15 cellular contexts compared by ENCODE assay signal in genomic region chr4:95535180-95535579, GRCh38. TPM values are rescaled to one million over a fixed set of nuclear protein-coding genes. Genes with fewer than 3 reads are reported as not detected.
A peak's percentile ranks its signal among the peaks of the same experiment; 100 is the strongest.
DNase-seq lines count a peak whose midpoint lies in the region; ATAC-seq, FAIRE-seq and TF ChIP-seq lines count a peak whose summit lies in the region.
"Had no signal": no experiment of that assay in that cellular context is flagged by ENCODE, and none has a peak within 500 bp of the region (broad histone marks: within the 10 kb centered on the region; RNA-seq: fewer than 3 reads in every experiment).

No MANE protein-coding gene starts in this region.

- H3K79me2 ChIP-seq in SK-N-SH (ENCODE audit: insufficient read depth), result peaks cover 18% of the 10 kb centered on the region
- H3K79me2 ChIP-seq in GM12878 (ENCODE audit: control insufficient read depth, insufficient read depth, low read length), result no peaks in the 10 kb centered on the region

- in situ Hi-C loops in GM12878 (cut with MboI), result no loop called here

- no peak for FAIRE-seq in GM12878 (lab: Jason Lieb, UNC)
- FAIRE-seq: A549 had no signal

- TF ChIP-seq POLR2A in GM12878 (IDR thresholded peaks at IDR 0.05; ENCODE audit: low read depth, low read length), result no peak

- no peak overlapping the region for H3K4me3 Mint-ChIP-seq in mesothelial cell of epicardium
- no peak overlapping the region for H3K4me3 Mint-ChIP-seq in activated T-cell treated with anti-CD3 and anti-CD28 coated beads, Interleukin-2, amount 50 U/mL, for 24 hours
- H3K4me3 Mint-ChIP-seq: CD4-positive, alpha-beta memory T cell had no signal

- H3K36me3 ChIP-seq in SK-N-SH (replicated peaks in 1 of 2; ENCODE audit: control insufficient read depth in 1 of 2, insufficient read depth in 2 of 2, low read length in 1 of 2), result peaks cover 0 to 2% of the 10 kb centered on the region in 2 experiments
- H3K36me3 ChIP-seq in GM12878 (ENCODE audit: control insufficient read depth in 2 of 2, insufficient read depth in 2 of 2, low read length in 1 of 2), result no peaks in the 10 kb centered on the region
- H3K36me3 ChIP-seq in SJCRH30, result no peaks in the 10 kb centered on the region
- H3K36me3 ChIP-seq in heart right ventricle, result no peaks in the 10 kb centered on the region

- TF ChIP-seq EP300 in SK-N-SH (IDR thresholded peaks at IDR 0.05; ENCODE audit: borderline replicate concordance in 1 of 2, low read depth in 1 of 2, low read length in 1 of 2) (no peak), GM12878 (IDR thresholded peaks at IDR 0.05; ENCODE audit: borderline replicate concordance in 1 of 2, control insufficient read depth in 1 of 2, low read depth in 2 of 2, low read length in 2 of 2) (no peak)

- H3K4me1 Mint-ChIP-seq in mesothelial cell of epicardium, result peaks cover 76% of the 10 kb centered on the region
- no peaks in the 10 kb centered on the region for H3K4me1 Mint-ChIP-seq in activated T-cell treated with anti-CD3 and anti-CD28 coated beads, Interleukin-2, amount 50 U/mL, for 24 hours (ENCODE audit: low read depth)
- H3K4me1 Mint-ChIP-seq: CD4-positive, alpha-beta memory T cell had no signal

- no peaks in the 10 kb centered on the region for H3K9me2 ChIP-seq in SK-N-SH

- intact Hi-C loops in GM12878 (cut with micrococcal nuclease; ENCODE audit: unreplicated experiment) (no loop called here), heart right ventricle (cut with DNase I) (no loop called here)

- H3K9me3 ChIP-seq in SK-N-SH, result no peaks in the 10 kb centered on the region
- no peaks in the 10 kb centered on the region for H3K9me3 ChIP-seq in GM12878 (replicated peaks; ENCODE audit: control insufficient read depth, insufficient read depth, low read length)
- H3K9me3 ChIP-seq in SJCRH30 (replicated peaks), result no peaks in the 10 kb centered on the region
- H3K9me3 ChIP-seq in heart right ventricle, result no peaks in the 10 kb centered on the region
- H3K9me3 ChIP-seq: A549, BE2C had no signal

- H3K27me3 Mint-ChIP-seq in mesothelial cell of epicardium (ENCODE audit: low read depth), result no peaks in the 10 kb centered on the region
- H3K27me3 Mint-ChIP-seq in activated T-cell treated with anti-CD3 and anti-CD28 coated beads, Interleukin-2, amount 50 U/mL, for 24 hours, result peaks cover 3% of the 10 kb centered on the region
- H3K27me3 Mint-ChIP-seq: CD4-positive, alpha-beta memory T cell had no signal

- TF ChIP-seq CTCF in SK-N-SH (IDR thresholded peaks at IDR 0.05), result no peak
- no peak for TF ChIP-seq CTCF in GM12878 (IDR thresholded peaks at IDR 0.05 in 2 of 3, conservative IDR thresholded peaks at IDR 0.05 in 1 of 3; ENCODE audit: control insufficient read depth in 2 of 3, extremely low read depth in 1 of 3, insufficient read depth in 1 of 3, low read depth in 3 of 3, low read length in 3 of 3)
- TF ChIP-seq CTCF in mesothelial cell of epicardium (IDR thresholded peaks at IDR 0.05; ENCODE audit: unreplicated experiment), result no peak
- no peak for TF ChIP-seq CTCF in heart right ventricle (IDR thresholded peaks at IDR 0.05)

- H2AFZ ChIP-seq in SK-N-SH (ENCODE audit: low read depth) (peak overlapping the region; percentile 71), GM12878 (ENCODE audit: control insufficient read depth, low read depth, low read length) (no peak overlapping the region)

- DNase-seq in SK-N-SH (no peak), GM12878 (ENCODE audit: low read depth, low spot score) (no peak), mesothelial cell of epicardium (ENCODE audit: low spot score in 2 of 2, unreplicated experiment in 2 of 2) (no peak), SJCRH30 (no peak), heart right ventricle (no peak)
- DNase-seq in activated T-cell treated with anti-CD3 and anti-CD28 coated beads, Interleukin-2, amount 50 U/mL, for 24 hours, result no peak
- DNase-seq: BE2C; CD4-positive, alpha-beta memory T cell; COR-L47; DND-41; GDM1 had no signal

- H4K20me1 ChIP-seq in SK-N-SH (ENCODE audit: insufficient read depth), result no peaks in the 10 kb centered on the region; the same call in 1 of the 2 replicates
- H4K20me1 ChIP-seq in GM12878 (ENCODE audit: control insufficient read depth, insufficient read depth), result no peaks in the 10 kb centered on the region

- H3F3A ChIP-seq in SK-N-SH (replicated peaks; ENCODE audit: insufficient read depth), result peaks cover 5% of the 10 kb centered on the region

- H3K9ac ChIP-seq in SK-N-SH (peak overlapping the region; percentile 43; the same call in 1 of the 2 replicates), GM12878 (ENCODE audit: control insufficient read depth, insufficient read depth, low read length) (no peak overlapping the region)

- POLR2A ChIA-PET in SK-N-SH (lab: Yijun Ruan, JAX), result interaction anchor here (1.0 kb wide), 1 partner anchor 11 kb away, joined by 3 read pairs; no protein-coding TSS in a partner anchor
- POLR2A ChIA-PET in GM12878 (lab: Charles Lee), result no interaction called here

- RAD21 ChIA-PET in GM12878 (lab: Charles Lee; ENCODE audit: unreplicated experiment), result no interaction called here

- no TSS peak for BruUV-seq in GM12878 (replicated peaks; lab: Mats Ljungman, UMichigan)

- peaks cover 20 to 63% of the 10 kb centered on the region in 2 experiments; a peak in 3 of 4 replicates for H3K4me1 ChIP-seq in SK-N-SH (ENCODE audit: control insufficient read depth in 1 of 2, insufficient read depth in 2 of 2, low read depth in 1 of 2, low read length in 1 of 2)
- no peaks in the 10 kb centered on the region for H3K4me1 ChIP-seq in GM12878 (ENCODE audit: control insufficient read depth, insufficient read depth, low read length)
- H3K4me1 ChIP-seq in SJCRH30, result no peaks in the 10 kb centered on the region
- no peaks in the 10 kb centered on the region for H3K4me1 ChIP-seq in heart right ventricle
- H3K4me1 ChIP-seq: A549 had no signal

- CTCF ChIA-PET in SK-N-SH (lab: Yijun Ruan, JAX) (interaction anchor here (0.6 to 5.9 kb wide), 3 partner anchors 13 to 1062 kb away, joined by 3 to 42 read pairs (median 5); partner anchors contain the start of gene UNC5C), GM12878 (lab: Yijun Ruan, JAX) (no interaction called here)

- SMC1A ChIA-PET in GM12878 (lab: Charles Lee; ENCODE audit: uncharacterized antibody, unreplicated experiment), result interaction anchor here (1.0 to 11.7 kb wide), 2 partner anchors 9 kb away, joined by 4 to 131 read pairs; no protein-coding TSS in a partner anchor

- ATAC-seq in GM12878 (no peak), heart right ventricle (no peak)
- ATAC-seq: A549, HCT116 had no signal

- peak overlapping the region; percentile 12 for H3K27ac Mint-ChIP-seq in mesothelial cell of epicardium
- H3K27ac Mint-ChIP-seq in activated T-cell treated with anti-CD3 and anti-CD28 coated beads, Interleukin-2, amount 50 U/mL, for 24 hours, result no peak overlapping the region
- H3K27ac Mint-ChIP-seq: CD4-positive, alpha-beta memory T cell had no signal

- H3K9me3 Mint-ChIP-seq in mesothelial cell of epicardium, result no peaks in the 10 kb centered on the region
- H3K9me3 Mint-ChIP-seq in activated T-cell treated with anti-CD3 and anti-CD28 coated beads, Interleukin-2, amount 50 U/mL, for 24 hours, result no peaks in the 10 kb centered on the region

- peak overlapping the region; percentile 25 to 31; a peak in 3 of 4 replicates for H3K4me3 ChIP-seq in SK-N-SH (ENCODE audit: low read depth in 2 of 2, low read length in 1 of 2)
- no peak overlapping the region for H3K4me3 ChIP-seq in GM12878
- no peak overlapping the region for H3K4me3 ChIP-seq in SJCRH30
- H3K4me3 ChIP-seq in heart right ventricle, result peak overlapping the region in 1 of 10 donors; percentile 1
- H3K4me3 ChIP-seq: A549 had no signal

- 24% methylated on average over 4 of the region's 4 CpGs for WGBS in SK-N-SH (ENCODE audit: low lambda C conversion rate)
- WGBS in GM12878 (ENCODE audit: insufficient coverage, insufficient replicate concordance, low lambda C conversion rate, missing lambda C conversion rate), result 24% methylated on average over 4 of the region's 4 CpGs
- WGBS in heart right ventricle, 2 donors, result 45 to 71% methylated on average over 4 of the region's 4 CpGs

- no peak for TF ChIP-seq RAD21 in SK-N-SH (IDR thresholded peaks at IDR 0.05; ENCODE audit: low read length)
- no peak for TF ChIP-seq RAD21 in GM12878 (IDR thresholded peaks at IDR 0.05; ENCODE audit: insufficient read depth, low read depth, low read length)

- H3K4me2 ChIP-seq in SK-N-SH (peak overlapping the region; percentile 72), GM12878 (ENCODE audit: control insufficient read depth, insufficient read depth) (no peak overlapping the region)
- H3K4me2 ChIP-seq: A549 had no signal

- H3K27me3 ChIP-seq in SK-N-SH (ENCODE audit: insufficient read depth), result no peaks in the 10 kb centered on the region
- H3K27me3 ChIP-seq in GM12878 (replicated peaks in 1 of 2; ENCODE audit: control insufficient read depth in 2 of 2, insufficient read depth in 2 of 2, low read length in 1 of 2), result no peaks in the 10 kb centered on the region
- peaks cover 9% of the 10 kb centered on the region; the same call in 1 of the 2 replicates for H3K27me3 ChIP-seq in SJCRH30
- H3K27me3 ChIP-seq in heart right ventricle, result peaks cover 0 to 2% (median 0%) of the 10 kb centered on the region in 7 donors
- H3K27me3 ChIP-seq: BE2C had no signal

- peaks cover 7% of the 10 kb centered on the region for H3K36me3 Mint-ChIP-seq in mesothelial cell of epicardium
- no peaks in the 10 kb centered on the region for H3K36me3 Mint-ChIP-seq in activated T-cell treated with anti-CD3 and anti-CD28 coated beads, Interleukin-2, amount 50 U/mL, for 24 hours (ENCODE audit: low read depth)
- H3K36me3 Mint-ChIP-seq: CD4-positive, alpha-beta memory T cell had no signal

- H3K27ac ChIP-seq in SK-N-SH (ENCODE audit: low read depth in 2 of 2, low read length in 1 of 2) (peak overlapping the region; percentile 11 to 86; a peak in 3 of 4 replicates), GM12878 (ENCODE audit: control insufficient read depth, insufficient read depth) (no peak overlapping the region), SJCRH30 (no peak overlapping the region), heart right ventricle (peak overlapping the region in 2 of 10 donors; percentile 17 to 27)
- H3K27ac ChIP-seq: A549, C4-2B, HL-60 had no signal

RNA-seq across cellular contexts. Expression of gene UNC5C, which starts 13.6 kb away (rescaled TPM):
- polyA plus RNA-seq in SK-N-SH (2012; rRNA removed) (3.3 and 5.4 TPM in 2 replicates), GM12878 (2011; rRNA removed) (1.5 and 2.0 TPM in 2 replicates), GM12878 (2014; fragmentation: Illumina TruSeq; extraction: Trizol) (0.03 and 0.15 TPM in 2 replicates), GM12878 (2014; fragmentation: Nextera tagmentation; extraction: Ambion mirVana) (under 1 TPM in 1 of 2 experiments, not detected in 1; 0.02 TPM), GM12878 (2014; rRNA removed) (0.13 and 0.20 TPM in 2 replicates), GM12878 (2016; fragmentation: Nextera tagmentation; extraction: Ambion mirVana) (under 1 TPM; 0.13 to 0.36 TPM), heart right ventricle (under 1 TPM; 0.44 to 0.54 TPM)
- 3.9 and 5.5 TPM in 2 replicates for polyA plus RNA-seq in SK-N-SH (2012; cell fraction: cytosol; rRNA removed)
- 3.7 and 5.9 TPM in 2 replicates for polyA plus RNA-seq in SK-N-SH (2012; cell fraction: nucleus; rRNA removed)
- total RNA-seq in GM12878 (2013; cell fraction: nucleolus; rRNA removed), result 1.3 and 2.3 TPM in 2 replicates
- total RNA-seq in GM12878 (2014; rRNA removed) (0.11 and 0.27 TPM in 2 replicates), GM12878 (2014; rRNA removed; fragmentation: Illumina TruSeq; extraction: Trizol) (0.13 and 0.18 TPM in 2 replicates), GM12878 (2021) (0.48 and 0.64 TPM in 2 replicates), mesothelial cell of epicardium (76.7 to 77.9 TPM (median 77.1 TPM) in 3 replicates), heart right ventricle (1 to 10 TPM; 1.1 to 3.2 (median 1.7) TPM)
- not detected for polyA plus RNA-seq in GM12878 (2011; ENCODE audit: low read depth)
- 2.6 and 3.1 TPM in 2 replicates for polyA plus RNA-seq in GM12878 (2011; cell fraction: cytosol; rRNA removed)
- 5.9 TPM in 2 replicates for polyA plus RNA-seq in GM12878 (2011; cell fraction: nucleus; rRNA removed)
- polyA plus RNA-seq in GM12878 (2012), result 0.06 TPM in 1 of 2 replicates, not detected in the other
- 6.2 and 7.4 TPM in 2 replicates for polyA minus RNA-seq in GM12878 (2011; rRNA and poly(A)+ RNA removed)
- 1.1 and 2.6 TPM in 2 replicates for polyA minus RNA-seq in GM12878 (2011; cell fraction: cytosol; rRNA and poly(A)+ RNA removed)
- 11.8 and 26.1 TPM in 2 replicates for polyA minus RNA-seq in GM12878 (2011; cell fraction: nucleus; rRNA and poly(A)+ RNA removed)
- total RNA-seq in SJCRH30 (2014; rRNA removed; shearing (Covaris generic)), result not detected in 2 replicates
- total RNA-seq: CD4-positive, alpha-beta memory T cell had no signal
- polyA plus RNA-seq: CD4-positive, alpha-beta memory T cell had no signal

Comparison
In these comparisons a context has a peak if more than half of its experiments do, and no peak if none do; other contexts are left out.
1. H3K27ac ChIP-seq: peak in SK-N-SH (2 of 2); none in GM12878 (single experiment) and SJCRH30 (single experiment).
2. H3K4me3 ChIP-seq: peak in SK-N-SH (2 of 2); none in GM12878 (single experiment) and SJCRH30 (single experiment).
3. RNA of gene UNC5C, which starts 13.6 kb away (total RNA-seq): 76.7 to 77.9 TPM in mesothelial cell of epicardium; 1.1 to 3.2 TPM in heart right ventricle, 0.11 to 2.3 TPM in GM12878 and not detected in SJCRH30; every median in the first group is over 10 times any median in the second.